32 cellular contexts compared by ENCODE assay signal in genomic region chr13:76289558-76289957, GRCh38.
DNase-seq lines count a peak whose midpoint lies in the region; ATAC-seq, FAIRE-seq and TF ChIP-seq lines count a peak whose summit lies in the region.
"Had no signal": no experiment of that assay in that cellular context is flagged by ENCODE, and none has a peak within 500 bp of the region (broad histone marks: within the 10 kb centered on the region; RNA-seq: fewer than 3 reads in every experiment).

No MANE protein-coding gene starts in this region.

- no peak overlapping the region for H3K4me2 ChIP-seq in A549

- no peaks in the 10 kb centered on the region for H3K36me3 ChIP-seq in ovary
- H3K36me3 ChIP-seq: colonic mucosa, left ventricle myocardium inferior had no signal

- no peak for TF ChIP-seq RAD21 in A549 (conservative IDR thresholded peaks at IDR 0.05 in 1 of 2, IDR thresholded peaks at IDR 0.05 in 1 of 2)

- ATAC-seq in A549 = no peak
- ATAC-seq in SK-N-SH treated with all-trans-retinoic acid at 6 μM for 48 hours = no peak
- ATAC-seq: activated CD8-positive, alpha-beta memory T cell treated with anti-CD3 and anti-CD28 coated beads, Interleukin-2, amount 10 ng/mL, durations not matched to agents 7 days and 5 days; activated T-cell treated with anti-CD3 and anti-CD28 coated beads, Interleukin-2, amount 50 U/mL, for 72 hours; naive thymus-derived CD4-positive, alpha-beta T cell; Panc1 had no signal

- POLR2A ChIA-PET in A549 (lab: Yijun Ruan, JAX) = no interaction called here

- H3K27ac ChIP-seq in A549 (no peak overlapping the region), ovary (no peak overlapping the region)
- H3K27ac ChIP-seq: colonic mucosa, left ventricle myocardium inferior had no signal

- TF ChIP-seq POLR2A in A549 (IDR thresholded peaks at IDR 0.05; ENCODE audit: low read length) (no peak), ovary (IDR thresholded peaks at IDR 0.05) (no peak)

- H3K9me3 ChIP-seq in A549 = no peaks in the 10 kb centered on the region
- H3K9me3 ChIP-seq in ovary = no peaks in the 10 kb centered on the region
- H3K9me3 ChIP-seq: colonic mucosa had no signal

- TF ChIP-seq EP300 in A549 (IDR thresholded peaks at IDR 0.05) (no peak), ovary (IDR thresholded peaks at IDR 0.05) (no peak)

- TF ChIP-seq CTCF in A549 (IDR thresholded peaks at IDR 0.05) (no peak), ovary (IDR thresholded peaks at IDR 0.05) (no peak)

- H3K27me3 ChIP-seq in ovary = no peaks in the 10 kb centered on the region
- H3K27me3 ChIP-seq: colonic mucosa had no signal

- no peak for FAIRE-seq in A549 (lab: Jason Lieb, UNC)
- FAIRE-seq in islet of Langerhans (lab: Jason Lieb, UNC) = peak; percentile 27
- FAIRE-seq: A204.1, bronchial epithelial cell, H54, small intestine had no signal

- CTCF ChIA-PET in A549 (lab: Yijun Ruan, JAX) = no interaction called here

- H3K4me3 ChIP-seq in A549 (no peak overlapping the region), ovary (no peak overlapping the region)
- H3K4me3 ChIP-seq: colonic mucosa, left ventricle myocardium inferior had no signal

- intact Hi-C loops in ovary (cut with DNase I) = no loop called here

- peaks cover 12% of the 10 kb centered on the region for H3K4me1 ChIP-seq in A549
- peaks cover 1% of the 10 kb centered on the region for H3K4me1 ChIP-seq in ovary (ENCODE audit: insufficient read depth)
- H3K4me1 ChIP-seq: colonic mucosa had no signal

- DNase-seq in A549 (ENCODE audit: low read depth in 1 of 2, low spot score in 1 of 2) (no peak), NCI-H1694 (lab: John Stamatoyannopoulos, UW) (peak; percentile 74), brain pericyte (ENCODE audit: low read depth, low spot score) (peak; percentile 68), SKM-1 (lab: John Stamatoyannopoulos, UW; ENCODE audit: unreplicated experiment) (no peak), ovary (no peak)
- DNase-seq in activated CD8-positive, alpha-beta memory T cell treated with anti-CD3 and anti-CD28 coated beads, Interleukin-2, amount 50 U/mL, for 4 hours = no peak
- DNase-seq: activated B cell treated with CpG ODN at 0.5 μM for 24 hours; activated CD4-positive, alpha-beta T cell treated with anti-CD3 and anti-CD28 coated beads, Interleukin-2, amount 50 U/mL, for 1 hour; activated CD8-positive, alpha-beta memory T cell treated with anti-CD3 and anti-CD28 coated beads, Interleukin-2, amount 10 ng/mL, durations not matched to agents 7 days and 5 days; activated naive CD4-positive, alpha-beta T cell treated with anti-CD3 and anti-CD28 coated beads for 36 hours; activated T-cell treated with anti-CD3 and anti-CD28 coated beads, Interleukin-2, amount 50 U/mL, for 72 hours; CD4-positive, alpha-beta memory T cell; colonic mucosa; DMS153; effector CD8-positive, alpha-beta T cell; foreskin melanocyte; immature natural killer cell; left ventricle myocardium inferior; naive thymus-derived CD4-positive, alpha-beta T cell; NCI-H1092; NCI-H2081; NCI-H510A; occipital lobe; SHP77 treated with DMSO at 0.1 percent for 48 hours; small intestine; trophoblast cell had no signal

TF ChIP-seq in A549, 52 proteins besides CTCF, POLR2A, EP300 and RAD21:
- TF ChIP-seq CHD4 (IDR thresholded peaks at IDR 0.05; ENCODE audit: borderline replicate concordance) (no peak), MAFK (IDR thresholded peaks at IDR 0.05; ENCODE audit: partially characterized antibody) (peak; percentile 35), HOXB13 (CRISPR knock-in tag; IDR thresholded peaks at IDR 0.05; ENCODE audit: low read depth) (no peak)
TF ChIP-seq in A549: peak in this region for 1.

TF ChIP-seq in SK-N-SH treated with all-trans-retinoic acid at 6 μM for 48 hours, 23 proteins besides CTCF, POLR2A, EP300 and RAD21:
- TF ChIP-seq PPARA (CRISPR knock-in tag; IDR thresholded peaks at IDR 0.05; ENCODE audit: borderline replicate concordance) (no peak), CSDC2 (CRISPR knock-in tag; IDR thresholded peaks at IDR 0.05) (no peak), ZC3H10 (CRISPR knock-in tag; IDR thresholded peaks at IDR 0.05) (no peak), ESRRG (CRISPR knock-in tag; IDR thresholded peaks at IDR 0.05) (no peak), OSR1 (CRISPR knock-in tag; IDR thresholded peaks at IDR 0.05) (no peak)
TF ChIP-seq in SK-N-SH treated with all-trans-retinoic acid at 6 μM for 48 hours: peak in this region for 0.

Comparison
In these comparisons a context has a peak if more than half of its experiments do, and no peak if none do; other contexts are left out.
1. DNase-seq: peak in NCI-H1694 (single experiment) and brain pericyte (single experiment); none in A549 (0 of 2), SKM-1 (single experiment), activated CD8-positive, alpha-beta memory T cell treated with anti-CD3 and anti-CD28 coated beads, Interleukin-2, amount 50 U/mL, for 4 hours (single experiment) and ovary (0 of 5).